Comparison of ENCODE assay signal across 10 cellular contexts in the genomic region with DNA sequence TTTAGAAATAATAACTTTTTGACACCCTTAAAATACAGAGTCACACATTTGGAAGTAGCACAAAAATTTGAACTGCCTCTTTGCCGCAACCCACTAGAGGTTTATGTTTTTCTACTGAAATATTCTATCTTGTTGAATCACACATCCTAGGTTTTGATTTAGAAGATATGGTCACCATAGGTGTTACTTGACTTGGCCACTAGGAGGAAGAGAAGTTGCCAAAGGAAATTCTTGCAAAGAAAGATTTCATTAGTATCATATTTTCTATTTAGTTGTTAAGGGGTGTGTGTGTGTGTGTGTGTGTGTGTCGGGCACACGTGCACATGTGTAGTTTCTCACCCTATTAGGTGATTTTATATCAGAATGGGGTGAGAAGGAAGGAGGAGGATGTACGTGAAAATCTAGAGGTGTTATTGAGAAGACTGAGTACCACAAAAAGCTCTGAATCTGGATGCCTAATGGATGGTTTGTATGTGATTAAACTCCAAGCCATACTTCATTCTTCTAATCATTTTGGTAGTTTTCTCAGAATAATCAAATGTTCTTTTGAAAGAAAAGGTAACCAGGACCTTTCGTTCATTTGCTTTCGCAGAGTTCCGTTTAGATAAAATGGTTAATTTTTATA. TPM values are rescaled to one million over a fixed set of nuclear protein-coding genes. Genes with fewer than 3 reads are reported as not detected.
A peak's percentile ranks its signal among the peaks of the same experiment; 100 is the strongest.
DNase-seq lines count a peak whose midpoint lies in the region; TF ChIP-seq lines count a peak whose summit lies in the region.
"Had no signal": no experiment of that assay in that cellular context is flagged by ENCODE, and none has a peak within 500 bp of the region (broad histone marks: within the 10 kb centered on the region; RNA-seq: fewer than 3 reads in every experiment).

No MANE protein-coding gene starts in this region.

- no peak for DNase-seq in AG04449 (ENCODE audit: low read depth, low spot score)
- peak; percentile 36 for DNase-seq in SK-MEL-5 (ENCODE audit: low read depth, low spot score)
- DNase-seq in iPS-NIHi7 (ENCODE audit: extremely low spot score), result peak; percentile 8
- no peak for DNase-seq in NCI-H2107 treated with DMSO at 0.1 percent for 48 hours (lab: John Stamatoyannopoulos, UW; ENCODE audit: unreplicated experiment)
- no peak for DNase-seq in stimulated activated CD4-positive, alpha-beta T cell treated with anti-CD3 and anti-CD28 coated beads, Interleukin-12 subunit alpha, Interleukin-12 subunit beta, amount 100 ng/mL, for 4 hours
- DNase-seq in dedifferentiated amniotic fluid mesenchymal stem cell (ENCODE audit: extremely low spot score), result no peak
- DNase-seq in medulla oblongata (ENCODE audit: extremely low spot score), result no peak
- DNase-seq: adrenal gland, NCI-H82 had no signal

- POLR2A ChIA-PET in AG04449 (lab: Yijun Ruan, JAX), result no interaction called here

- H3K4me3 ChIP-seq in AG04449 (ENCODE audit: low read depth, low read length), result no peak overlapping the region
- H3K4me3 ChIP-seq: adrenal gland had no signal

- in situ Hi-C loops in SK-MEL-5 (cut with HindIII; ENCODE audit: low pct_unique_long_range_greater_than_20kb, low sequenced_read_pairs), result no loop called here

- TF ChIP-seq CTCF in AG04449 (IDR thresholded peaks at IDR 0.05; ENCODE audit: insufficient read depth, low read length, missing control alignments) (peak; percentile 11), GM12873 (IDR thresholded peaks at IDR 0.05; ENCODE audit: insufficient read depth, low read depth, low read length, missing control alignments) (peak; percentile 37)

- CTCF ChIA-PET in AG04449 (lab: Yijun Ruan, JAX), result interaction anchor here (0.6 to 1.8 kb wide), 7 partner anchors 10 to 34 kb away, joined by 3 to 7 read pairs (median 3); no protein-coding TSS in a partner anchor

RNA-seq across cellular contexts. Expression of a gene that starts 31.5 kb away (rescaled TPM):
- 137 and 145 TPM in 2 replicates for total RNA-seq in SK-MEL-5 (2014; rRNA removed; shearing (Covaris generic))
- 113 and 117 TPM in 2 replicates for polyA plus RNA-seq in SK-MEL-5 (2015; cell fraction: cytosol; rRNA removed)
- polyA plus RNA-seq in SK-MEL-5 (2015; cell fraction: nucleus; rRNA removed), result 73.8 and 85.7 TPM in 2 replicates

Comparison
In these comparisons a context has a peak if more than half of its experiments do, and no peak if none do; other contexts are left out.
1. DNase-seq: peak in SK-MEL-5 (single experiment) and iPS-NIHi7 (single experiment); none in AG04449 (single experiment), NCI-H2107 treated with DMSO at 0.1 percent for 48 hours (single experiment), stimulated activated CD4-positive, alpha-beta T cell treated with anti-CD3 and anti-CD28 coated beads, Interleukin-12 subunit alpha, Interleukin-12 subunit beta, amount 100 ng/mL, for 4 hours (single experiment), dedifferentiated amniotic fluid mesenchymal stem cell (single experiment) and medulla oblongata (single experiment).